1 cellular context compared by ENCODE assay signal in the genomic region with DNA sequence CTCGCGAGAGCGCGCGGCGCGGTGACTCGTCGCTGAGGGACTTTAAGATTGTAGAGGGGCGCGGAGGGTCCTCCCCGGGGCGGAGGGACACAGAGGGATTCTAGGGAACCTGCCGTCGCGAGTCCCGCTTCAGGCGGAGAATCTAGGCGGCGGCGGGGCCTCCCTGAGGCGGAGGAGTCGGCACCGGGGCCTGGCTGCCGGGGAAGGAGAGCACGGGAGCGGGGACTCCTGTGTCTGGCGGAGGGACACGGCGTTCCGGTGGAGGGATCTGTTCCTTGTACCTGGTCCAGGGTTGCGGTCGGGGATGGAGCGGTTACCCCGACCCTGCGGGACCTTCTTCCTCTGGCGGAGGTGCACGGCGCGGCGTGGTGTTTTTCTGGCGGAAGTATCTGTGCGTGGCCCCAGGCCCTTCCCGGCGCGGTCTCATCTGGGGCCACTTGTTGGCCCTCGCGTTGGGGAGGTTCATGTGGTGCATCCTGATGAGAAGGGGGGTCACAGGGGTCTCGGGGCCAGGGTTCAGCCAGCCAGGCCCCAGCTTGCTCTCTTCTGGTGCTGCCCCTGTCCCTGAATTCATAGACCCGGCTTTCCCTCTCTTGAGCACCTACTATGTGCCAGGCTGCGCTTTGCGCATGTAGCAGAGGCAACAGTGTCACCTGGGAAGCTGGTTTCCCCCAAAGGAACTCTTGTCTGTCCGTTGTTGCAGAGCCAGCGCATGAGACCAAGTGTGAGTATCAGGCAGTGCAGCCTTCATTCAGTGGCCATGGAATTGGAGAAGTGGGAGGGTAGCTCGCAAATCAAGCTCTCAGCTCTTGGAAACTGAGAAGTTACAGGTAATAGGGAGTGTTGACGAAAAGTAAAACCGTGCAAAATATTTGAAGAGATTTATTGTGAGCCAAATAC.
TF ChIP-seq lines count a peak whose summit lies in the region.

No MANE protein-coding gene starts in this region.

TF ChIP-seq in HepG2, 621 proteins besides CTCF, POLR2A, EP300 and RAD21 (continued from another document and continues in another):
- TF ChIP-seq, protein P1, sequence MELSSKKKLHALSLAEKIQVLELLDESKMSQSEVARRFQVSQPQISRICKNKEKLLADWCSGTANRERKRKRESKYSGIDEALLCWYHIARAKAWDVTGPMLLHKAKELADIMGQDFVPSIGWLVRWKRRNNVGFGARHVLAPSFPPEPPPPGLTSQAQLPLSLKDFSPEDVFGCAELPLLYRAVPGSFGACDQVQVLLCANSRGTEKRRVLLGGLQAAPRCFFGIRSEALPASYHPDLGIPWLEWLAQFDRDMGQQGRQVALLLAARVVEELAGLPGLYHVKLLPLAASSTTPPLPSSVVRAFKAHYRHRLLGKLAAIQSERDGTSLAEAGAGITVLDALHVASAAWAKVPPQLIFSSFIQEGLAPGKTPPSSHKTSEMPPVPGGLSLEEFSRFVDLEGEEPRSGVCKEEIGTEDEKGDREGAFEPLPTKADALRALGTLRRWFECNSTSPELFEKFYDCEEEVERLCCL (CRISPR knock-in tag; IDR thresholded peaks at IDR 0.05; ENCODE audit: borderline replicate concordance), result no peak; the same call in 1 of the 2 replicates
- TF ChIP-seq FOXK2 (IDR thresholded peaks at IDR 0.05) (peak; percentile 36; the same call in 1 of the 2 replicates), ZNF234 (CRISPR knock-in tag; conservative IDR thresholded peaks at IDR 0.05) (no peak; the same call in 1 of the 2 replicates), ATM (IDR thresholded peaks at IDR 0.05; ENCODE audit: borderline replicate concordance) (no peak), HOXA3 (CRISPR knock-in tag; IDR thresholded peaks at IDR 0.05) (peak; percentile 93), ZNF124 (CRISPR knock-in tag; IDR thresholded peaks at IDR 0.05) (peak; percentile 88), CBX5 (CRISPR knock-in tag; IDR thresholded peaks at IDR 0.05; ENCODE audit: borderline replicate concordance) (peak; percentile 94; the same call in 1 of the 2 replicates), ZFYVE20 (CRISPR knock-in tag; IDR thresholded peaks at IDR 0.05; ENCODE audit: borderline replicate concordance, low read depth) (peak; percentile 76), HMG20B (CRISPR knock-in tag; conservative IDR thresholded peaks at IDR 0.05) (peak; percentile 93), ZNF232 (CRISPR knock-in tag; IDR thresholded peaks at IDR 0.05; ENCODE audit: borderline replicate concordance) (peak; percentile 91; the same call in 1 of the 2 replicates), ZBTB3 (CRISPR knock-in tag; IDR thresholded peaks at IDR 0.05; ENCODE audit: borderline replicate concordance, low read depth) (no peak; the same call in 1 of the 2 replicates), SP4 (CRISPR knock-in tag; IDR thresholded peaks at IDR 0.05) (peak; percentile 67; the same call in 1 of the 2 replicates), RARA (CRISPR knock-in tag; IDR thresholded peaks at IDR 0.05) (peak; percentile 53), GABPA (IDR thresholded peaks at IDR 0.05; ENCODE audit: low read depth, low read length) (peak; percentile 57), GABPA (CRISPR knock-in tag; IDR thresholded peaks at IDR 0.05; ENCODE audit: low read depth) (peak; percentile 87), FOXA3 (CRISPR knock-in tag; IDR thresholded peaks at IDR 0.05) (peak; percentile 76), PRPF4 (IDR thresholded peaks at IDR 0.05; ENCODE audit: low read depth, low read length, poor library complexity, severe bottlenecking) (peak; percentile 78), ZNF350 (CRISPR knock-in tag; IDR thresholded peaks at IDR 0.05; ENCODE audit: borderline replicate concordance, low read depth) (peak; percentile 89; the same call in 1 of the 2 replicates), TOPORS (CRISPR knock-in tag; IDR thresholded peaks at IDR 0.05) (peak; percentile 88), DNMT3B (CRISPR knock-in tag; conservative IDR thresholded peaks at IDR 0.05) (0 out of 2 replicates have a peak, but pooled peaks have one; percentile 36), ZSCAN9 (CRISPR knock-in tag; IDR thresholded peaks at IDR 0.05; ENCODE audit: borderline replicate concordance) (peak; percentile 79), ZNF180 (CRISPR knock-in tag; IDR thresholded peaks at IDR 0.05; ENCODE audit: borderline replicate concordance, low read depth) (0 out of 2 replicates have a peak, but pooled peaks have one; percentile 84), MXD4 (CRISPR knock-in tag; IDR thresholded peaks at IDR 0.05) (no peak; the same call in 1 of the 2 replicates), ZNF44 (CRISPR knock-in tag; IDR thresholded peaks at IDR 0.05) (peak; percentile 93), FIP1L1 (IDR thresholded peaks at IDR 0.05; ENCODE audit: borderline replicate concordance, insufficient read depth, low read depth, low read length) (peak; percentile 91; the same call in 1 of the 2 replicates), ZFP37 (CRISPR knock-in tag; IDR thresholded peaks at IDR 0.05; ENCODE audit: borderline replicate concordance) (peak; percentile 94; the same call in 1 of the 2 replicates), AGO2 (optimal IDR thresholded peaks at IDR 0.05; ENCODE audit: low read depth, low read length) (peak; percentile 97), ZNF883 (CRISPR knock-in tag; IDR thresholded peaks at IDR 0.05; ENCODE audit: not compliant biosample characterization) (peak; percentile 63), NFYC (CRISPR knock-in tag; IDR thresholded peaks at IDR 0.05) (peak; percentile 56), SETDB1 (CRISPR knock-in tag; IDR thresholded peaks at IDR 0.05; ENCODE audit: borderline replicate concordance) (no peak), ZNF619 (CRISPR knock-in tag; IDR thresholded peaks at IDR 0.05) (no peak; the same call in 1 of the 2 replicates), EHMT2 (IDR thresholded peaks at IDR 0.05; ENCODE audit: borderline replicate concordance, low read depth, low read length) (peak; percentile 80; the same call in 1 of the 2 replicates), RFX3 (CRISPR knock-in tag; IDR thresholded peaks at IDR 0.05) (no peak; the same call in 1 of the 2 replicates), ZNF484 (CRISPR knock-in tag; IDR thresholded peaks at IDR 0.05; ENCODE audit: borderline replicate concordance, low read depth) (no peak), ZNF749 (CRISPR knock-in tag; IDR thresholded peaks at IDR 0.05; ENCODE audit: borderline replicate concordance) (peak; percentile 96), ATAD3A (CRISPR knock-in tag; IDR thresholded peaks at IDR 0.05) (no peak; the same call in none of the 2 replicates), ZNF589 (CRISPR knock-in tag; conservative IDR thresholded peaks at IDR 0.05) (peak; percentile 94), MTA3 (CRISPR knock-in tag; IDR thresholded peaks at IDR 0.05) (no peak), ZNF761 (CRISPR knock-in tag; conservative IDR thresholded peaks at IDR 0.05) (peak; percentile 85)
- TF ChIP-seq, protein P2, sequence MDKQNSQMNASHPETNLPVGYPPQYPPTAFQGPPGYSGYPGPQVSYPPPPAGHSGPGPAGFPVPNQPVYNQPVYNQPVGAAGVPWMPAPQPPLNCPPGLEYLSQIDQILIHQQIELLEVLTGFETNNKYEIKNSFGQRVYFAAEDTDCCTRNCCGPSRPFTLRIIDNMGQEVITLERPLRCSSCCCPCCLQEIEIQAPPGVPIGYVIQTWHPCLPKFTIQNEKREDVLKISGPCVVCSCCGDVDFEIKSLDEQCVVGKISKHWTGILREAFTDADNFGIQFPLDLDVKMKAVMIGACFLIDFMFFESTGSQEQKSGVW (CRISPR knock-in tag; IDR thresholded peaks at IDR 0.05; ENCODE audit: borderline replicate concordance), result 0 out of 2 replicates have a peak, but pooled peaks have one; percentile 80
- TF ChIP-seq, protein P3, sequence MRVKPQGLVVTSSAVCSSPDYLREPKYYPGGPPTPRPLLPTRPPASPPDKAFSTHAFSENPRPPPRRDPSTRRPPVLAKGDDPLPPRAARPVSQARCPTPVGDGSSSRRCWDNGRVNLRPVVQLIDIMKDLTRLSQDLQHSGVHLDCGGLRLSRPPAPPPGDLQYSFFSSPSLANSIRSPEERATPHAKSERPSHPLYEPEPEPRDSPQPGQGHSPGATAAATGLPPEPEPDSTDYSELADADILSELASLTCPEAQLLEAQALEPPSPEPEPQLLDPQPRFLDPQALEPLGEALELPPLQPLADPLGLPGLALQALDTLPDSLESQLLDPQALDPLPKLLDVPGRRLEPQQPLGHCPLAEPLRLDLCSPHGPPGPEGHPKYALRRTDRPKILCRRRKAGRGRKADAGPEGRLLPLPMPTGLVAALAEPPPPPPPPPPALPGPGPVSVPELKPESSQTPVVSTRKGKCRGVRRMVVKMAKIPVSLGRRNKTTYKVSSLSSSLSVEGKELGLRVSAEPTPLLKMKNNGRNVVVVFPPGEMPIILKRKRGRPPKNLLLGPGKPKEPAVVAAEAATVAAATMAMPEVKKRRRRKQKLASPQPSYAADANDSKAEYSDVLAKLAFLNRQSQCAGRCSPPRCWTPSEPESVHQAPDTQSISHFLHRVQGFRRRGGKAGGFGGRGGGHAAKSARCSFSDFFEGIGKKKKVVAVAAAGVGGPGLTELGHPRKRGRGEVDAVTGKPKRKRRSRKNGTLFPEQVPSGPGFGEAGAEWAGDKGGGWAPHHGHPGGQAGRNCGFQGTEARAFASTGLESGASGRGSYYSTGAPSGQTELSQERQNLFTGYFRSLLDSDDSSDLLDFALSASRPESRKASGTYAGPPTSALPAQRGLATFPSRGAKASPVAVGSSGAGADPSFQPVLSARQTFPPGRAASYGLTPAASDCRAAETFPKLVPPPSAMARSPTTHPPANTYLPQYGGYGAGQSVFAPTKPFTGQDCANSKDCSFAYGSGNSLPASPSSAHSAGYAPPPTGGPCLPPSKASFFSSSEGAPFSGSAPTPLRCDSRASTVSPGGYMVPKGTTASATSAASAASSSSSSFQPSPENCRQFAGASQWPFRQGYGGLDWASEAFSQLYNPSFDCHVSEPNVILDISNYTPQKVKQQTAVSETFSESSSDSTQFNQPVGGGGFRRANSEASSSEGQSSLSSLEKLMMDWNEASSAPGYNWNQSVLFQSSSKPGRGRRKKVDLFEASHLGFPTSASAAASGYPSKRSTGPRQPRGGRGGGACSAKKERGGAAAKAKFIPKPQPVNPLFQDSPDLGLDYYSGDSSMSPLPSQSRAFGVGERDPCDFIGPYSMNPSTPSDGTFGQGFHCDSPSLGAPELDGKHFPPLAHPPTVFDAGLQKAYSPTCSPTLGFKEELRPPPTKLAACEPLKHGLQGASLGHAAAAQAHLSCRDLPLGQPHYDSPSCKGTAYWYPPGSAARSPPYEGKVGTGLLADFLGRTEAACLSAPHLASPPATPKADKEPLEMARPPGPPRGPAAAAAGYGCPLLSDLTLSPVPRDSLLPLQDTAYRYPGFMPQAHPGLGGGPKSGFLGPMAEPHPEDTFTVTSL (CRISPR knock-in tag; IDR thresholded peaks at IDR 0.05; ENCODE audit: borderline replicate concordance), result peak; percentile 52; the same call in 1 of the 2 replicates
- TF ChIP-seq, protein P4, sequence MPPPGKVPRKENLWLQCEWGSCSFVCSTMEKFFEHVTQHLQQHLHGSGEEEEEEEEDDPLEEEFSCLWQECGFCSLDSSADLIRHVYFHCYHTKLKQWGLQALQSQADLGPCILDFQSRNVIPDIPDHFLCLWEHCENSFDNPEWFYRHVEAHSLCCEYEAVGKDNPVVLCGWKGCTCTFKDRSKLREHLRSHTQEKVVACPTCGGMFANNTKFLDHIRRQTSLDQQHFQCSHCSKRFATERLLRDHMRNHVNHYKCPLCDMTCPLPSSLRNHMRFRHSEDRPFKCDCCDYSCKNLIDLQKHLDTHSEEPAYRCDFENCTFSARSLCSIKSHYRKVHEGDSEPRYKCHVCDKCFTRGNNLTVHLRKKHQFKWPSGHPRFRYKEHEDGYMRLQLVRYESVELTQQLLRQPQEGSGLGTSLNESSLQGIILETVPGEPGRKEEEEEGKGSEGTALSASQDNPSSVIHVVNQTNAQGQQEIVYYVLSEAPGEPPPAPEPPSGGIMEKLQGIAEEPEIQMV (CRISPR knock-in tag; IDR thresholded peaks at IDR 0.05; ENCODE audit: low read depth), result no peak
- TF ChIP-seq, protein P5, sequence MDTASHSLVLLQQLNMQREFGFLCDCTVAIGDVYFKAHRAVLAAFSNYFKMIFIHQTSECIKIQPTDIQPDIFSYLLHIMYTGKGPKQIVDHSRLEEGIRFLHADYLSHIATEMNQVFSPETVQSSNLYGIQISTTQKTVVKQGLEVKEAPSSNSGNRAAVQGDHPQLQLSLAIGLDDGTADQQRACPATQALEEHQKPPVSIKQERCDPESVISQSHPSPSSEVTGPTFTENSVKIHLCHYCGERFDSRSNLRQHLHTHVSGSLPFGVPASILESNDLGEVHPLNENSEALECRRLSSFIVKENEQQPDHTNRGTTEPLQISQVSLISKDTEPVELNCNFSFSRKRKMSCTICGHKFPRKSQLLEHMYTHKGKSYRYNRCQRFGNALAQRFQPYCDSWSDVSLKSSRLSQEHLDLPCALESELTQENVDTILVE (CRISPR knock-in tag; IDR thresholded peaks at IDR 0.05), result peak; percentile 99
- TF ChIP-seq, protein P6, sequence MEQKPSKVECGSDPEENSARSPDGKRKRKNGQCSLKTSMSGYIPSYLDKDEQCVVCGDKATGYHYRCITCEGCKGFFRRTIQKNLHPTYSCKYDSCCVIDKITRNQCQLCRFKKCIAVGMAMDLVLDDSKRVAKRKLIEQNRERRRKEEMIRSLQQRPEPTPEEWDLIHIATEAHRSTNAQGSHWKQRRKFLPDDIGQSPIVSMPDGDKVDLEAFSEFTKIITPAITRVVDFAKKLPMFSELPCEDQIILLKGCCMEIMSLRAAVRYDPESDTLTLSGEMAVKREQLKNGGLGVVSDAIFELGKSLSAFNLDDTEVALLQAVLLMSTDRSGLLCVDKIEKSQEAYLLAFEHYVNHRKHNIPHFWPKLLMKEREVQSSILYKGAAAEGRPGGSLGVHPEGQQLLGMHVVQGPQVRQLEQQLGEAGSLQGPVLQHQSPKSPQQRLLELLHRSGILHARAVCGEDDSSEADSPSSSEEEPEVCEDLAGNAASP (CRISPR knock-in tag; IDR thresholded peaks at IDR 0.05; ENCODE audit: borderline replicate concordance), result peak; percentile 87
- TF ChIP-seq, protein P7, sequence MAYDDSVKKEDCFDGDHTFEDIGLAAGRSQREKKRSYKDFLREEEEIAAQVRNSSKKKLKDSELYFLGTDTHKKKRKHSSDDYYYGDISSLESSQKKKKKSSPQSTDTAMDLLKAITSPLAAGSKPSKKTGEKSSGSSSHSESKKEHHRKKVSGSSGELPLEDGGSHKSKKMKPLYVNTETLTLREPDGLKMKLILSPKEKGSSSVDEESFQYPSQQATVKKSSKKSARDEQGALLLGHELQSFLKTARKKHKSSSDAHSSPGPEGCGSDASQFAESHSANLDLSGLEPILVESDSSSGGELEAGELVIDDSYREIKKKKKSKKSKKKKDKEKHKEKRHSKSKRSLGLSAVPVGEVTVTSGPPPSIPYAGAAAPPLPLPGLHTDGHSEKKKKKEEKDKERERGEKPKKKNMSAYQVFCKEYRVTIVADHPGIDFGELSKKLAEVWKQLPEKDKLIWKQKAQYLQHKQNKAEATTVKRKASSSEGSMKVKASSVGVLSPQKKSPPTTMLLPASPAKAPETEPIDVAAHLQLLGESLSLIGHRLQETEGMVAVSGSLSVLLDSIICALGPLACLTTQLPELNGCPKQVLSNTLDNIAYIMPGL (CRISPR knock-in tag; IDR thresholded peaks at IDR 0.05; ENCODE audit: borderline replicate concordance in 1 of 2, low read depth in 1 of 2), result peak; percentile 90 to 93
